In the genomic region with DNA sequence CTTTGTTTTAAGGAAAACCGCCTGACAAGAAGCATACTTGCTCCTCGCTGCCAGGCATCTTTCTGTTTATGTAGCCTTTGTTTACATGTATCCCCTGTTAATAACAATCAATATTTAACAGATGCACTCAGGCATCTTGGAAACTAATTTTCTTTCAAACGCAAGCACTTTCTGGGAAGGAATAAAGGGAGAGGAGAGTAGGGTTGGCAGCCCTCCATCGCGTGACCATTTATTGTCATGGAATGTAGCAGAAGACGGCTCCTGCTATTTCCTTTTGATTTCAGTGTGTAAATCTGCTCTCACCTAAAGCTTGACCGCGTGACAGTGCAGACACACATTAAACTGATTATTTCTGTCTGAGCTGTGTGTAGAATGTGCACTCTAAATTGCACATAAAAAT, we compare ENCODE assay signal across 14 cellular contexts.
DNase-seq lines count a peak whose midpoint lies in the region; ATAC-seq and TF ChIP-seq lines count a peak whose summit lies in the region.
"Had no signal": no experiment of that assay in that cellular context is flagged by ENCODE, and none has a peak within 500 bp of the region (broad histone marks: within the 10 kb centered on the region; RNA-seq: fewer than 3 reads in every experiment).

No MANE protein-coding gene starts in this region.

- intact Hi-C loops in testis (cut with DNase I; ENCODE audit: low total_unique reads) = no loop called here

- DNase-seq in NCI-H2227 treated with DMSO at 0.1 percent for 48 hours (lab: John Stamatoyannopoulos, UW) = peak; percentile 7
- no peak for DNase-seq in NCI-H2227 (lab: John Stamatoyannopoulos, UW; ENCODE audit: unreplicated experiment)
- DNase-seq in amniotic stem cell (lab: John Stamatoyannopoulos, UW) = peak; percentile 22
- DNase-seq in kidney tubule cell (ENCODE audit: low spot score) = peak; percentile 7
- peak; percentile 61 for DNase-seq in testis
- DNase-seq in activated naive CD8-positive, alpha-beta T cell treated with anti-CD3 and anti-CD28 coated beads, Interleukin-2, amount 50 U/mL, for 24 hours = no peak
- DNase-seq in natural killer cell treated with Interleukin-12 subunit alpha and Interleukin-12 subunit beta and Interleukin-15 and Interleukin-18, amount 100 ng/mL, for 72 hours (ENCODE audit: low spot score) = no peak
- DNase-seq in NCI-H2081 (lab: John Stamatoyannopoulos, UW) = no peak
- DNase-seq: NCI-H187, thyroid gland had no signal

- no peaks in the 10 kb centered on the region for H3K36me3 Mint-ChIP-seq in activated naive CD8-positive, alpha-beta T cell treated with anti-CD3 and anti-CD28 coated beads, Interleukin-2, amount 50 U/mL, for 24 hours (ENCODE audit: low read depth)
- no peaks in the 10 kb centered on the region for H3K36me3 Mint-ChIP-seq in natural killer cell treated with Interleukin-12 subunit alpha and Interleukin-12 subunit beta and Interleukin-15 and Interleukin-18, amount 100 ng/mL, for 72 hours
- H3K36me3 Mint-ChIP-seq: WTC11 had no signal

- no peak for TF ChIP-seq CTCF in testis (IDR thresholded peaks at IDR 0.05)

- no peak overlapping the region for H3K4me3 Mint-ChIP-seq in activated naive CD8-positive, alpha-beta T cell treated with anti-CD3 and anti-CD28 coated beads, Interleukin-2, amount 50 U/mL, for 24 hours
- H3K4me3 Mint-ChIP-seq in natural killer cell treated with Interleukin-12 subunit alpha and Interleukin-12 subunit beta and Interleukin-15 and Interleukin-18, amount 100 ng/mL, for 72 hours = no peak overlapping the region
- H3K4me3 Mint-ChIP-seq: neural crest cell, WTC11 had no signal

- H3K4me3 ChIP-seq in testis = no peak overlapping the region
- H3K4me3 ChIP-seq: K562, thyroid gland had no signal

- H3K27ac ChIP-seq in testis = no peak overlapping the region
- H3K27ac ChIP-seq: thyroid gland had no signal

- H3K36me3 ChIP-seq in testis (ENCODE audit: low read depth, missing control alignments) = no peaks in the 10 kb centered on the region
- H3K36me3 ChIP-seq: thyroid gland had no signal

- no peaks in the 10 kb centered on the region for H3K4me1 ChIP-seq in testis
- H3K4me1 ChIP-seq: thyroid gland had no signal

- WGBS in testis, 2 donors = 56% methylated on average over 8 of the region's 8 CpGs

- TF ChIP-seq POLR2A in testis (IDR thresholded peaks at IDR 0.05) = no peak

- no peaks in the 10 kb centered on the region for H3K9me3 ChIP-seq in testis
- H3K9me3 ChIP-seq: thyroid gland had no signal

- H3K4me1 Mint-ChIP-seq in activated naive CD8-positive, alpha-beta T cell treated with anti-CD3 and anti-CD28 coated beads, Interleukin-2, amount 50 U/mL, for 24 hours = no peaks in the 10 kb centered on the region
- no peaks in the 10 kb centered on the region for H3K4me1 Mint-ChIP-seq in natural killer cell treated with Interleukin-12 subunit alpha and Interleukin-12 subunit beta and Interleukin-15 and Interleukin-18, amount 100 ng/mL, for 72 hours (ENCODE audit: low read depth in 2 of 2)

- H3K27me3 ChIP-seq in testis = no peaks in the 10 kb centered on the region
- H3K27me3 ChIP-seq: thyroid gland had no signal

- H3K9me3 Mint-ChIP-seq in activated naive CD8-positive, alpha-beta T cell treated with anti-CD3 and anti-CD28 coated beads, Interleukin-2, amount 50 U/mL, for 24 hours = peaks cover 9% of the 10 kb centered on the region
- peaks cover 6% of the 10 kb centered on the region for H3K9me3 Mint-ChIP-seq in natural killer cell treated with Interleukin-12 subunit alpha and Interleukin-12 subunit beta and Interleukin-15 and Interleukin-18, amount 100 ng/mL, for 72 hours

- no peaks in the 10 kb centered on the region for H3K27me3 Mint-ChIP-seq in activated naive CD8-positive, alpha-beta T cell treated with anti-CD3 and anti-CD28 coated beads, Interleukin-2, amount 50 U/mL, for 24 hours
- H3K27me3 Mint-ChIP-seq in natural killer cell treated with Interleukin-12 subunit alpha and Interleukin-12 subunit beta and Interleukin-15 and Interleukin-18, amount 100 ng/mL, for 72 hours = peaks cover 0 to 14% of the 10 kb centered on the region in 2 donors

- no peak for ATAC-seq in activated naive CD8-positive, alpha-beta T cell treated with anti-CD3 and anti-CD28 coated beads, Interleukin-2, amount 50 U/mL, for 24 hours
- no peak for ATAC-seq in natural killer cell treated with Interleukin-12 subunit alpha and Interleukin-12 subunit beta and Interleukin-15 and Interleukin-18, amount 100 ng/mL, for 72 hours
- ATAC-seq: K562, left colon, WTC11 had no signal

- no peak overlapping the region for H3K27ac Mint-ChIP-seq in activated naive CD8-positive, alpha-beta T cell treated with anti-CD3 and anti-CD28 coated beads, Interleukin-2, amount 50 U/mL, for 24 hours
- no peak overlapping the region for H3K27ac Mint-ChIP-seq in natural killer cell treated with Interleukin-12 subunit alpha and Interleukin-12 subunit beta and Interleukin-15 and Interleukin-18, amount 100 ng/mL, for 72 hours
- H3K27ac Mint-ChIP-seq: WTC11 had no signal

Comparison
In these comparisons a context has a peak if more than half of its experiments do, and no peak if none do; other contexts are left out.
1. DNase-seq: peak in NCI-H2227 treated with DMSO at 0.1 percent for 48 hours (single experiment), amniotic stem cell (single experiment), kidney tubule cell (single experiment) and testis (single experiment); none in NCI-H2227 (single experiment), activated naive CD8-positive, alpha-beta T cell treated with anti-CD3 and anti-CD28 coated beads, Interleukin-2, amount 50 U/mL, for 24 hours (single experiment), natural killer cell treated with Interleukin-12 subunit alpha and Interleukin-12 subunit beta and Interleukin-15 and Interleukin-18, amount 100 ng/mL, for 72 hours (single experiment) and NCI-H2081 (0 of 2).